In the genomic region with DNA sequence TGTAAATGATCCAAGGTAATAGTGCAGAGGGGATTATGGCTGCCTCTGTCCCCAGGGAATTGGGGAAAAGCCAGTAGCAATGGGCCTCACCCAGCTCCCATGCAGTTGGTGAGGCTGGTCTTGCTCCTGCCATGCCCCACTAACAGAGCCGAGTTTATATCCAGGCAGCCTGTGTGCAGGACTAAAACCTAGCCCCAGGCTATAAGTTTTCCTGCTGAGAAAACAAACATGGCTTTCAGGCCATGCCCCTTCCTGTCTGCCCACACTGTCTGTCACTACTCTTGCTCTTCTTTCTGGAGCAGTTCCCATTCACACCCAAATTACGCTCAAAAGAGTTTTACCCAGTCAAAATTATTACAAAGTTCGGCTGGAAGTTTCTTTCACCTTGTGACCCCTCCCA, we compare ENCODE assay signal across 17 cellular contexts.
A peak's percentile ranks its signal among the peaks of the same experiment; 100 is the strongest.
DNase-seq lines count a peak whose midpoint lies in the region; TF ChIP-seq lines count a peak whose summit lies in the region.
"Had no signal": no experiment of that assay in that cellular context is flagged by ENCODE, and none has a peak within 500 bp of the region (broad histone marks: within the 10 kb centered on the region; RNA-seq: fewer than 3 reads in every experiment).

No MANE protein-coding gene starts in this region.

- H3K27me3 ChIP-seq in OCI-LY3 (ENCODE audit: low read depth, low read length): no peaks in the 10 kb centered on the region
- H3K27me3 ChIP-seq in neural progenitor cell: no peaks in the 10 kb centered on the region

- H3K36me3 Mint-ChIP-seq in neural progenitor cell: no peaks in the 10 kb centered on the region

- H2AFZ ChIP-seq in OCI-LY3 (ENCODE audit: low read depth, low read length) (peak overlapping the region; percentile 46; the same call in 1 of the 2 replicates), neural progenitor cell (replicated peaks) (peak overlapping the region; percentile 31)
- H2AFZ ChIP-seq: PC-9 had no signal

- no peaks in the 10 kb centered on the region for H3K4me1 ChIP-seq in OCI-LY3 (ENCODE audit: low read length)
- H3K4me1 ChIP-seq in neural progenitor cell: no peaks in the 10 kb centered on the region

- H3K4me1 Mint-ChIP-seq in neural progenitor cell: no peaks in the 10 kb centered on the region
- H3K4me1 Mint-ChIP-seq: B cell had no signal

- TF ChIP-seq CTCF in OCI-LY3 (IDR thresholded peaks at IDR 0.05; ENCODE audit: low read depth, low read length) (no peak), neural progenitor cell (IDR thresholded peaks at IDR 0.05) (no peak)

- H3K9me3 ChIP-seq in OCI-LY3 (ENCODE audit: insufficient read depth, low read length): no peaks in the 10 kb centered on the region
- H3K9me3 ChIP-seq in neural progenitor cell (ENCODE audit: low read depth): no peaks in the 10 kb centered on the region

- H3K9me3 Mint-ChIP-seq in neural progenitor cell: peaks cover 6% of the 10 kb centered on the region

- peaks cover 2% of the 10 kb centered on the region for H3K27me3 Mint-ChIP-seq in neural progenitor cell (ENCODE audit: insufficient read depth, low read depth)
- H3K27me3 Mint-ChIP-seq: B cell; CD4-positive, alpha-beta T cell had no signal

- H3K4me2 ChIP-seq in OCI-LY3 (ENCODE audit: low read length): no peak overlapping the region
- H3K4me2 ChIP-seq in neural progenitor cell: no peak overlapping the region
- H3K4me2 ChIP-seq: PC-9 had no signal

- H3K36me3 ChIP-seq in OCI-LY3 (replicated peaks; ENCODE audit: low read depth, low read length): no peaks in the 10 kb centered on the region
- H3K36me3 ChIP-seq in neural progenitor cell: no peaks in the 10 kb centered on the region

- no peak overlapping the region for H3K27ac ChIP-seq in OCI-LY3 (ENCODE audit: low read length)
- no peak overlapping the region for H3K27ac ChIP-seq in neural progenitor cell
- H3K27ac ChIP-seq: PC-9, SK-N-MC had no signal

- H3F3A ChIP-seq in neural progenitor cell (ENCODE audit: low read depth): no peaks in the 10 kb centered on the region

- H3K4me3 Mint-ChIP-seq in neural progenitor cell: no peak overlapping the region
- H3K4me3 Mint-ChIP-seq: B cell; CD4-positive, alpha-beta T cell had no signal

- H4K20me1 ChIP-seq in OCI-LY3 (ENCODE audit: insufficient read depth, low read length) (no peaks in the 10 kb centered on the region), neural progenitor cell (ENCODE audit: low read depth) (no peaks in the 10 kb centered on the region)

- no peak overlapping the region for H3K4me3 ChIP-seq in OCI-LY3 (ENCODE audit: low read length)
- H3K4me3 ChIP-seq in neural progenitor cell: no peak overlapping the region
- H3K4me3 ChIP-seq: PC-9, SK-N-MC had no signal

- no peak overlapping the region for H3K27ac Mint-ChIP-seq in neural progenitor cell
- H3K27ac Mint-ChIP-seq: B cell; CD4-positive, alpha-beta T cell had no signal

- H3K79me2 ChIP-seq in OCI-LY3 (ENCODE audit: low read length) (no peaks in the 10 kb centered on the region), neural progenitor cell (ENCODE audit: low read depth) (no peaks in the 10 kb centered on the region)

- DNase-seq in COLO829 (ENCODE audit: low spot score) (peak; percentile 45), ELF-1 (ENCODE audit: low read depth, low spot score) (peak; percentile 59), neural progenitor cell (ENCODE audit: low spot score) (no peak), HK-2 (ENCODE audit: unreplicated experiment) (no peak)
- DNase-seq in activated naive CD4-positive, alpha-beta T cell treated with Interleukin-2 at 50 U/mL for 16 hours: no peak
- no peak for DNase-seq in activated CD4-positive, alpha-beta T cell treated with anti-CD3 and anti-CD28 coated beads, Interleukin-2, amount 50 U/mL, for 48 hours
- DNase-seq: Calu3; CD4-positive, alpha-beta T cell; DMS53; GOT3; NCI-H1105 treated with DMSO at 0.1 percent for 48 hours; NCI-H2029; NCI-H510A treated with DMSO at 0.1 percent for 48 hours had no signal

- H3K9ac ChIP-seq in OCI-LY3 (ENCODE audit: low read length) (no peak overlapping the region), neural progenitor cell (no peak overlapping the region)

Comparison
In these comparisons a context has a peak if more than half of its experiments do, and no peak if none do; other contexts are left out.
1. DNase-seq: peak in COLO829 (single experiment) and ELF-1 (single experiment); none in neural progenitor cell (single experiment), activated naive CD4-positive, alpha-beta T cell treated with Interleukin-2 at 50 U/mL for 16 hours (single experiment), HK-2 (single experiment) and activated CD4-positive, alpha-beta T cell treated with anti-CD3 and anti-CD28 coated beads, Interleukin-2, amount 50 U/mL, for 48 hours (0 of 2).